In the genomic region with DNA sequence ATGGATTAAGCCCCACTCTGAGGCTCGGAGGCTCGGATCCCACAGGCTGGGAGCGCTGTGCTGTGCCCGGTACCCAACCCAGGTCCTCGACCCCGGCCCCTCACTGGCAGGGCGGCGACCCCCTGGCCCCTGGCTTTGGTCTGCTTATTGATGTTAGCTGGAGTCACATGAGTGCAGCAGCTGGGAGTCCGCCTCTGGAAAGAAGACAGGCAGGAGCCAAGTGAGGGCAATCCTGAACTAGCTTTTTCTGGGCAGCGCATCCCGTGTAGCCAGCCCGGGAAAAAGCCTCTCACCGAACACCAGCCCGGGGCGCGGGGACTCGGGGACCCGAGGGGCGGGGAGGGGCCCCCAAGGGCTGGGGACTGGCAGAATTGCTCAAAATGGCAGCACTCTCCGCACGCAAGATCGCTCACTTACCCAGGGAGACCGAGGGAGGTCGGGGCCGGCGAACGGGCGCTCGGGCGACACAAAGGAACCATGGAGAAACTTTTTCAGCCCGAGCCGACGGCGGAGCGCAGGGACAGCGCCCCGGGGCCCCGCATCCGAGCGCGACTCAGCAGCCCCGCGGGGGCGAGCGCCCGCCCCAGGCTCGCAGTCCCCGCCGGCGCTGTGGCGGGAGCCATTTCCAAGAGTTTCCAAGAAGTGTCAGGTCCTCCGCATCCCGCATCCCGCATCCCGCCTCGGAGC, we compare ENCODE assay signal across 8 cellular contexts. TPM values are rescaled to one million over a fixed set of nuclear protein-coding genes. Genes with fewer than 3 reads are reported as not detected.
DNase-seq lines count a peak whose midpoint lies in the region; ATAC-seq, FAIRE-seq and TF ChIP-seq lines count a peak whose summit lies in the region.

No MANE protein-coding gene starts in this region.

- no peaks in the 10 kb centered on the region for H3K36me3 ChIP-seq in body of pancreas (replicated peaks in 1 of 2; ENCODE audit: insufficient read depth in 1 of 2, low read depth in 2 of 2)
- no peaks in the 10 kb centered on the region for H3K36me3 ChIP-seq in mesendoderm (ENCODE audit: control insufficient read depth, insufficient read depth, low read length)
- no peaks in the 10 kb centered on the region for H3K36me3 ChIP-seq in PC-9 (ENCODE audit: low read depth)

- no peak overlapping the region for H3K4me3 ChIP-seq in body of pancreas
- peak overlapping the region; percentile 65 for H3K4me3 ChIP-seq in mesendoderm (ENCODE audit: low read length)
- H3K4me3 ChIP-seq in PC-9 = no peak overlapping the region

- BruUV-seq in PC-9 (replicated peaks; lab: Mats Ljungman, UMichigan) = no TSS peak

- H3K18ac ChIP-seq in mesendoderm (ENCODE audit: low read length) = peak overlapping the region; percentile 85

- 2 to 6% methylated on average over 3 to 54 of the region's 56 CpGs for WGBS in body of pancreas, 2 donors
- WGBS in mesendoderm (ENCODE audit: extremely low coverage, insufficient coverage, low lambda C conversion rate) = no CpG with 5 or more reads among the region's 56 CpGs

- H3K27me3 ChIP-seq in body of pancreas (peaks cover 0 to 39% of the 10 kb centered on the region in 2 donors), mesendoderm (ENCODE audit: insufficient read depth, low read length, poor library complexity) (no peaks in the 10 kb centered on the region), PC-9 (ENCODE audit: insufficient read depth, low read depth) (no peaks in the 10 kb centered on the region)

- no peak for TF ChIP-seq CTCF in body of pancreas (IDR thresholded peaks at IDR 0.05)
- no peak for TF ChIP-seq CTCF in PC-9 (conservative IDR thresholded peaks at IDR 0.05)

- DNase-seq in Right ventricle myocardium inferior (ENCODE audit: missing footprints) (peak; percentile 63), cardiac septum (ENCODE audit: low spot score) (no peak), body of pancreas (peak in 2 of 4 donors; percentile 8 to 11), mesendoderm (peak; percentile 47), urothelium cell line (ENCODE audit: low spot score) (peak; percentile 65), PC-9 (no peak), NCI-H524 treated with DMSO at 0.1 percent for 48 hours (lab: John Stamatoyannopoulos, UW) (no peak)
- DNase-seq in activated CD4-positive, alpha-beta memory T cell treated with anti-CD3 and anti-CD28 coated beads, Interleukin-2, amount 10 ng/mL, durations not matched to agents 7 days and 5 days = no peak

- no peaks in the 10 kb centered on the region for H3K9me3 Mint-ChIP-seq in activated CD4-positive, alpha-beta memory T cell treated with anti-CD3 and anti-CD28 coated beads, Interleukin-2, amount 10 ng/mL, durations not matched to agents 7 days and 5 days

- no peak overlapping the region for H4K5ac ChIP-seq in mesendoderm (ENCODE audit: low read length)

- no peaks in the 10 kb centered on the region for H3K36me3 Mint-ChIP-seq in activated CD4-positive, alpha-beta memory T cell treated with anti-CD3 and anti-CD28 coated beads, Interleukin-2, amount 10 ng/mL, durations not matched to agents 7 days and 5 days (ENCODE audit: low read depth)

- no peak for ATAC-seq in Right ventricle myocardium inferior
- ATAC-seq in body of pancreas = peak; percentile 10

- H3K9me3 ChIP-seq in body of pancreas (no peaks in the 10 kb centered on the region), PC-9 (ENCODE audit: insufficient read depth, low read depth) (no peaks in the 10 kb centered on the region)

- peak overlapping the region; percentile 28 for H3K4ac ChIP-seq in mesendoderm (ENCODE audit: low read depth, low read length)

- no peak overlapping the region for H3K4me3 Mint-ChIP-seq in activated CD4-positive, alpha-beta memory T cell treated with anti-CD3 and anti-CD28 coated beads, Interleukin-2, amount 10 ng/mL, durations not matched to agents 7 days and 5 days

- no peak overlapping the region for H2BK5ac ChIP-seq in mesendoderm (ENCODE audit: low read length)

- H4K20me1 ChIP-seq in PC-9 (ENCODE audit: insufficient read depth) = no peaks in the 10 kb centered on the region

- POLR2A ChIA-PET in activated CD4-positive, alpha-beta memory T cell treated with anti-CD3 and anti-CD28 coated beads, Interleukin-2, amount 10 ng/mL, durations not matched to agents 7 days and 5 days (lab: Charles Lee) = no interaction called here
- POLR2A ChIA-PET in PC-9 (lab: Charles Lee; ENCODE audit: unreplicated experiment) = no interaction called here

- H4K8ac ChIP-seq in mesendoderm (ENCODE audit: low read depth, low read length) = no peak overlapping the region

- H2BK15ac ChIP-seq in mesendoderm (replicated peaks; ENCODE audit: low read depth) = no peak overlapping the region

- H3K27ac ChIP-seq in body of pancreas = no peak overlapping the region
- H3K27ac ChIP-seq in mesendoderm (ENCODE audit: low read depth, low read length) = no peak overlapping the region
- H3K27ac ChIP-seq in PC-9 = no peak overlapping the region

- no peak for TF ChIP-seq POLR2A in body of pancreas (IDR thresholded peaks at IDR 0.05)

- H3K79me1 ChIP-seq in mesendoderm (ENCODE audit: low read length) = peaks cover 2% of the 10 kb centered on the region

- H3K56ac ChIP-seq in mesendoderm (ENCODE audit: low read length) = peak overlapping the region; percentile 73

- no peak for FAIRE-seq in urothelium cell line (lab: Jason Lieb, UNC)

- H3F3A ChIP-seq in PC-9 (ENCODE audit: insufficient read depth, low read depth) = no peaks in the 10 kb centered on the region

- H2AK5ac ChIP-seq in mesendoderm (ENCODE audit: low read length) = no peak overlapping the region

- intact Hi-C loops in Right ventricle myocardium inferior (cut with DNase I) (loop anchor here (10.0 kb wide), 1 partner anchor 250 kb away; no protein-coding TSS in a partner anchor), cardiac septum (cut with DNase I) (no loop called here), body of pancreas (cut with DNase I) (no loop called here), PC-9 (cut with micrococcal nuclease; ENCODE audit: unreplicated experiment) (no loop called here)

- no peak overlapping the region for H3K23ac ChIP-seq in mesendoderm (ENCODE audit: low read length)

- H3K4me1 Mint-ChIP-seq in activated CD4-positive, alpha-beta memory T cell treated with anti-CD3 and anti-CD28 coated beads, Interleukin-2, amount 10 ng/mL, durations not matched to agents 7 days and 5 days = no peaks in the 10 kb centered on the region

- H3K4me2 ChIP-seq in mesendoderm (ENCODE audit: low read length) = peak overlapping the region; percentile 34
- no peak overlapping the region for H3K4me2 ChIP-seq in PC-9

- peaks cover 32% of the 10 kb centered on the region for H3K4me1 ChIP-seq in body of pancreas
- H3K4me1 ChIP-seq in mesendoderm (ENCODE audit: control insufficient read depth, low read depth, low read length) = peaks cover 4% of the 10 kb centered on the region
- no peaks in the 10 kb centered on the region for H3K4me1 ChIP-seq in PC-9 (replicated peaks; ENCODE audit: insufficient read depth)

- H3K9ac ChIP-seq in mesendoderm (ENCODE audit: low read length) = peak overlapping the region; percentile 77

- no peak overlapping the region for H3K27ac Mint-ChIP-seq in activated CD4-positive, alpha-beta memory T cell treated with anti-CD3 and anti-CD28 coated beads, Interleukin-2, amount 10 ng/mL, durations not matched to agents 7 days and 5 days

- peaks cover 65% of the 10 kb centered on the region for H3K27me3 Mint-ChIP-seq in activated CD4-positive, alpha-beta memory T cell treated with anti-CD3 and anti-CD28 coated beads, Interleukin-2, amount 10 ng/mL, durations not matched to agents 7 days and 5 days

- CTCF ChIA-PET in activated CD4-positive, alpha-beta memory T cell treated with anti-CD3 and anti-CD28 coated beads, Interleukin-2, amount 10 ng/mL, durations not matched to agents 7 days and 5 days (lab: Charles Lee) = no interaction called here
- CTCF ChIA-PET in PC-9 (lab: Charles Lee) = no interaction called here

- H2AFZ ChIP-seq in PC-9 = no peak overlapping the region

- no peaks in the 10 kb centered on the region for H3K9me2 ChIP-seq in PC-9 (ENCODE audit: insufficient read depth)

- H2BK120ac ChIP-seq in mesendoderm (ENCODE audit: low read depth, low read length) = no peak overlapping the region

- H3K79me2 ChIP-seq in mesendoderm (ENCODE audit: control insufficient read depth, insufficient read depth, low read length) = no peaks in the 10 kb centered on the region
- no peaks in the 10 kb centered on the region for H3K79me2 ChIP-seq in PC-9 (ENCODE audit: low read depth)

RNA-seq across cellular contexts. Expression of gene TMEM200C, which starts 0.6 kb away (rescaled TPM):
- 0.95 TPM for total RNA-seq in Right ventricle myocardium inferior
- total RNA-seq in cardiac septum = 1.0 TPM
- under 1 TPM in 1 of 2 donors, not detected in 1; 0.78 TPM for total RNA-seq in body of pancreas
- 2.7 TPM for polyA plus RNA-seq in mesendoderm (2013, experiment 1 of 2)
- polyA plus RNA-seq in mesendoderm (2013, experiment 2 of 2) = 2.7 TPM
- total RNA-seq in activated CD4-positive, alpha-beta memory T cell treated with anti-CD3 and anti-CD28 coated beads, Interleukin-2, amount 10 ng/mL, durations not matched to agents 7 days and 5 days = not detected
- not detected in 2 replicates for total RNA-seq in PC-9 (2021)

Comparison
In these comparisons a context has a peak if more than half of its experiments do, and no peak if none do; other contexts are left out.
1. DNase-seq: peak in Right ventricle myocardium inferior (single experiment), mesendoderm (single experiment) and urothelium cell line (single experiment); none in cardiac septum (single experiment), activated CD4-positive, alpha-beta memory T cell treated with anti-CD3 and anti-CD28 coated beads, Interleukin-2, amount 10 ng/mL, durations not matched to agents 7 days and 5 days (single experiment), PC-9 (0 of 2) and NCI-H524 treated with DMSO at 0.1 percent for 48 hours (single experiment).